8 cellular contexts compared by ENCODE assay signal in genomic region chr14:102318781-102319276, GRCh38. TPM values are rescaled to one million over a fixed set of nuclear protein-coding genes. Genes with fewer than 3 reads are reported as not detected.
A peak's percentile ranks its signal among the peaks of the same experiment; 100 is the strongest.
DNase-seq lines count a peak whose midpoint lies in the region; ATAC-seq and TF ChIP-seq lines count a peak whose summit lies in the region.

No MANE protein-coding gene starts in this region.

- H3K27me3 ChIP-seq in mammary epithelial cell (ENCODE audit: insufficient read depth, low read length) (no peaks in the 10 kb centered on the region), muscle layer of colon (ENCODE audit: control insufficient read depth in 1 of 2, insufficient read depth in 2 of 2, low read length in 2 of 2) (no peaks in the 10 kb centered on the region)

- H3K4me3 ChIP-seq in mammary epithelial cell (replicated peaks in 1 of 3; ENCODE audit: insufficient read depth in 1 of 3, low read depth in 2 of 3, low read length in 3 of 3) (peak overlapping the region; percentile 65 to 85 (median 81)), muscle layer of colon (ENCODE audit: low read depth in 1 of 2, low read length in 2 of 2) (peak overlapping the region; percentile 72 to 73)

- H3K9me3 Mint-ChIP-seq in stimulated activated naive CD8-positive, alpha-beta T cell treated with anti-CD3 and anti-CD28 coated beads, Interleukin-15, Interleukin-2, amounts not matched to agents 100 ng/mL and 50 ng/mL, for 24 hours = no peaks in the 10 kb centered on the region

- peak overlapping the region; percentile 97 for H3K4me3 Mint-ChIP-seq in stimulated activated naive CD8-positive, alpha-beta T cell treated with anti-CD3 and anti-CD28 coated beads, Interleukin-15, Interleukin-2, amounts not matched to agents 100 ng/mL and 50 ng/mL, for 24 hours

- H3K36me3 ChIP-seq in mammary epithelial cell (ENCODE audit: insufficient read depth, low read length) (no peaks in the 10 kb centered on the region), muscle layer of colon (ENCODE audit: insufficient read depth, low read length) (no peaks in the 10 kb centered on the region)

- H3K9ac ChIP-seq in mammary epithelial cell (ENCODE audit: insufficient read depth, low read length) (peak overlapping the region; percentile 85), muscle layer of colon (ENCODE audit: low read length) (peak overlapping the region; percentile 94)

- H3K9me3 ChIP-seq in mammary epithelial cell (replicated peaks; ENCODE audit: insufficient read depth, low read length) = no peaks in the 10 kb centered on the region
- H3K9me3 ChIP-seq in muscle layer of colon (ENCODE audit: low read length) = no peaks in the 10 kb centered on the region

- CTCF ChIA-PET in mammary epithelial cell (lab: Charles Lee; ENCODE audit: low non-redundant PET) = no interaction called here

- peak overlapping the region; percentile 96 for H3K27ac Mint-ChIP-seq in stimulated activated naive CD8-positive, alpha-beta T cell treated with anti-CD3 and anti-CD28 coated beads, Interleukin-15, Interleukin-2, amounts not matched to agents 100 ng/mL and 50 ng/mL, for 24 hours

- no peaks in the 10 kb centered on the region for H3K36me3 Mint-ChIP-seq in stimulated activated naive CD8-positive, alpha-beta T cell treated with anti-CD3 and anti-CD28 coated beads, Interleukin-15, Interleukin-2, amounts not matched to agents 100 ng/mL and 50 ng/mL, for 24 hours (ENCODE audit: low read depth)

- H3K27ac ChIP-seq in mammary epithelial cell (ENCODE audit: insufficient read depth, low read depth, low read length) (peak overlapping the region; percentile 86), muscle layer of colon (ENCODE audit: low read depth, low read length) (peak overlapping the region; percentile 87)

- intact Hi-C loops in mammary epithelial cell (cut with micrococcal nuclease) = loop anchor here (1.0 to 5.0 kb wide), 3 partner anchors 197 to 372 kb away; partner anchors contain the start of gene RCOR1

- no TSS peak for BruUV-seq in mammary epithelial cell (replicated peaks; lab: Mats Ljungman, UMichigan)

- H3K4me2 ChIP-seq in mammary epithelial cell (ENCODE audit: insufficient read depth, low read depth, low read length) = peak overlapping the region; percentile 85

- ATAC-seq in stimulated activated naive CD8-positive, alpha-beta T cell treated with anti-CD3 and anti-CD28 coated beads, Interleukin-15, Interleukin-2, amounts not matched to agents 100 U/mL and 50 U/mL, for 24 hours = no peak
- ATAC-seq in HG02973 (IDR thresholded peaks at IDR 0.05; ENCODE audit: unreplicated experiment) (no peak), GM21786 (IDR thresholded peaks at IDR 0.05; ENCODE audit: unreplicated experiment) (no peak), HG02759 (IDR thresholded peaks at IDR 0.05; ENCODE audit: unreplicated experiment) (no peak)

- DNase-seq in stimulated activated naive CD8-positive, alpha-beta T cell treated with anti-CD3 and anti-CD28 coated beads, Interleukin-15, Interleukin-2, amounts not matched to agents 100 U/mL and 50 U/mL, for 24 hours = no peak
- DNase-seq in mammary epithelial cell = no peak
- no peak for DNase-seq in NCI-H82 treated with DMSO at 0.1 percent for 48 hours (lab: John Stamatoyannopoulos, UW; ENCODE audit: unreplicated experiment)

- peaks cover 48% of the 10 kb centered on the region for H3K4me1 ChIP-seq in mammary epithelial cell (ENCODE audit: insufficient read depth, low read length)
- peaks cover 13% of the 10 kb centered on the region for H3K4me1 ChIP-seq in muscle layer of colon (ENCODE audit: insufficient read depth, low read length)

- peak overlapping the region; percentile 96 for H2AFZ ChIP-seq in mammary epithelial cell (ENCODE audit: low read depth, low read length)

- in situ Hi-C loops in mammary epithelial cell (cut with MboI; ENCODE audit: low sequenced_read_pairs in 2 of 2) = loop anchor here in 1 of 2 donors (5.0 to 25.0 kb wide), 3 partner anchors 82 to 354 kb away; partner anchors contain the start of genes DYNC1H1 and HSP90AA1

- 51% methylated on average over 12 of the region's 15 CpGs for WGBS in mammary epithelial cell (ENCODE audit: low coverage, missing lambda C conversion rate)

- no peak for TF ChIP-seq CTCF in mammary epithelial cell (conservative IDR thresholded peaks at IDR 0.05 in 1 of 2, IDR thresholded peaks at IDR 0.05 in 1 of 2; ENCODE audit: extremely low read depth in 1 of 2, insufficient read depth in 1 of 2, low read depth in 1 of 2, low read length in 2 of 2)

- no peaks in the 10 kb centered on the region for H4K20me1 ChIP-seq in mammary epithelial cell (ENCODE audit: insufficient read depth, low read length)

- dilution Hi-C loops in mammary epithelial cell (cut with HindIII; ENCODE audit: low sequenced_read_pairs) = no loop called here

- H3K79me2 ChIP-seq in mammary epithelial cell (ENCODE audit: insufficient read depth, low read length) = peaks cover 15% of the 10 kb centered on the region

- peaks cover 70% of the 10 kb centered on the region for H3K4me1 Mint-ChIP-seq in stimulated activated naive CD8-positive, alpha-beta T cell treated with anti-CD3 and anti-CD28 coated beads, Interleukin-15, Interleukin-2, amounts not matched to agents 100 ng/mL and 50 ng/mL, for 24 hours (ENCODE audit: low read depth)

- H3K27me3 Mint-ChIP-seq in stimulated activated naive CD8-positive, alpha-beta T cell treated with anti-CD3 and anti-CD28 coated beads, Interleukin-15, Interleukin-2, amounts not matched to agents 100 ng/mL and 50 ng/mL, for 24 hours = no peaks in the 10 kb centered on the region

RNA-seq across cellular contexts. Expression of gene ZNF839, which starts 0.7 kb away (rescaled TPM):
- total RNA-seq in mammary epithelial cell = 10 to 100 TPM; 12.0 to 14.1 TPM
- polyA plus RNA-seq in mammary epithelial cell = 8.3 TPM
- polyA minus RNA-seq in mammary epithelial cell = 17.3 TPM

RNA-seq across cellular contexts. Expression of gene MOK, which starts 13.9 kb away (rescaled TPM):
- total RNA-seq in mammary epithelial cell = 10 to 100 TPM; 41.6 to 49.0 TPM
- polyA plus RNA-seq in mammary epithelial cell = 38.3 TPM
- 9.1 TPM for polyA minus RNA-seq in mammary epithelial cell

RNA-seq across cellular contexts. Expression of gene CINP, which starts 43.9 kb away (rescaled TPM):
- total RNA-seq in mammary epithelial cell = 10 to 100 TPM; 36.0 to 44.8 TPM
- polyA plus RNA-seq in mammary epithelial cell = 56.7 TPM
- polyA minus RNA-seq in mammary epithelial cell = 21.6 TPM

RNA-seq across cellular contexts. Expression of gene TECPR2, which starts 43.9 kb away (rescaled TPM):
- 10 to 100 TPM; 26.3 to 27.5 TPM for total RNA-seq in mammary epithelial cell
- 6.3 TPM for polyA plus RNA-seq in mammary epithelial cell
- 17.8 TPM for polyA minus RNA-seq in mammary epithelial cell
